Comparison of ENCODE assay signal across 10 cellular contexts in genomic region chr10:30786131-30786530, GRCh38.
DNase-seq lines count a peak whose midpoint lies in the region; ATAC-seq lines count a peak whose summit lies in the region.
"Had no signal": no experiment of that assay in that cellular context is flagged by ENCODE, and none has a peak within 500 bp of the region (broad histone marks: within the 10 kb centered on the region; RNA-seq: fewer than 3 reads in every experiment).

No MANE protein-coding gene starts in this region.

- H3K27ac Mint-ChIP-seq in T-helper 17 cell: peak overlapping the region; percentile 39
- no peak overlapping the region for H3K27ac Mint-ChIP-seq in stimulated activated naive B cell treated with anti-CD40 and anti-IgM and Interleukin-4, amounts not matched to agents 10 μg/mL and 1 μg/mL and 100 μg/mL, for 72 hours

- no peaks in the 10 kb centered on the region for H3K9me3 ChIP-seq in T-helper 17 cell (ENCODE audit: control insufficient read depth, low read length, poor library complexity, severe bottlenecking)

- DNase-seq in DMS 273 (lab: John Stamatoyannopoulos, UW; ENCODE audit: unreplicated experiment): peak; percentile 15
- no peak for DNase-seq in DMS 273 treated with DMSO at 0.1 percent for 48 hours (lab: John Stamatoyannopoulos, UW)
- DNase-seq in T-helper 17 cell: no peak
- peak; percentile 10 for DNase-seq in foreskin melanocyte
- no peak for DNase-seq in stimulated activated naive B cell treated with anti-CD40 and anti-IgM and Interleukin-4, amounts not matched to agents 10 μg/mL and 1 μg/mL and 100 μg/mL, for 72 hours
- no peak for DNase-seq in NCI-H2227 (lab: John Stamatoyannopoulos, UW; ENCODE audit: unreplicated experiment)
- no peak for DNase-seq in NCI-H1436 (lab: John Stamatoyannopoulos, UW)
- DNase-seq: NCI-H524 treated with DMSO at 0.1 percent for 48 hours had no signal

- peaks cover 11% of the 10 kb centered on the region for H3K4me1 Mint-ChIP-seq in T-helper 17 cell
- H3K4me1 Mint-ChIP-seq in stimulated activated naive B cell treated with anti-CD40 and anti-IgM and Interleukin-4, amounts not matched to agents 10 μg/mL and 1 μg/mL and 100 μg/mL, for 72 hours: peaks cover 9 to 12% of the 10 kb centered on the region in 2 donors

- H3K27me3 Mint-ChIP-seq in T-helper 17 cell: no peaks in the 10 kb centered on the region
- peaks cover 16 to 29% of the 10 kb centered on the region in 2 donors for H3K27me3 Mint-ChIP-seq in stimulated activated naive B cell treated with anti-CD40 and anti-IgM and Interleukin-4, amounts not matched to agents 10 μg/mL and 1 μg/mL and 100 μg/mL, for 72 hours

- peaks cover 0 to 3% of the 10 kb centered on the region in 2 donors for H3K9me3 Mint-ChIP-seq in stimulated activated naive B cell treated with anti-CD40 and anti-IgM and Interleukin-4, amounts not matched to agents 10 μg/mL and 1 μg/mL and 100 μg/mL, for 72 hours

- H3K4me3 Mint-ChIP-seq in T-helper 17 cell: peak overlapping the region; percentile 82
- peak overlapping the region; percentile 7 to 33 for H3K4me3 Mint-ChIP-seq in stimulated activated naive B cell treated with anti-CD40 and anti-IgM and Interleukin-4, amounts not matched to agents 10 μg/mL and 1 μg/mL and 100 μg/mL, for 72 hours

- no peaks in the 10 kb centered on the region for H3K36me3 Mint-ChIP-seq in T-helper 17 cell (ENCODE audit: low read depth)
- H3K36me3 Mint-ChIP-seq in stimulated activated naive B cell treated with anti-CD40 and anti-IgM and Interleukin-4, amounts not matched to agents 10 μg/mL and 1 μg/mL and 100 μg/mL, for 72 hours: peaks cover 3 to 4% of the 10 kb centered on the region in 2 donors

- no peak for ATAC-seq in T-helper 17 cell
- no peak for ATAC-seq in stimulated activated naive B cell treated with anti-CD40 and anti-IgM and Interleukin-4, amounts not matched to agents 10 μg/mL and 1 μg/mL and 100 μg/mL, for 72 hours (replicated peaks)
- no peak for ATAC-seq in GM18511 (IDR thresholded peaks at IDR 0.05; ENCODE audit: unreplicated experiment)
- ATAC-seq: esophagus mucosa had no signal

Comparison
In these comparisons a context has a peak if more than half of its experiments do, and no peak if none do; other contexts are left out.
1. DNase-seq: peak in DMS 273 (single experiment) and foreskin melanocyte (single experiment); none in DMS 273 treated with DMSO at 0.1 percent for 48 hours (single experiment), T-helper 17 cell (0 of 3), stimulated activated naive B cell treated with anti-CD40 and anti-IgM and Interleukin-4, amounts not matched to agents 10 μg/mL and 1 μg/mL and 100 μg/mL, for 72 hours (single experiment), NCI-H2227 (single experiment) and NCI-H1436 (single experiment).